ENCODE assay signal across 12 cellular contexts in genomic region chrX:19579485-19579884, GRCh38.
DNase-seq lines count a peak whose midpoint lies in the region; ATAC-seq, FAIRE-seq and TF ChIP-seq lines count a peak whose summit lies in the region.
"Had no signal": no experiment of that assay in that cellular context is flagged by ENCODE, and none has a peak within 500 bp of the region (broad histone marks: within the 10 kb centered on the region; RNA-seq: fewer than 3 reads in every experiment).

No MANE protein-coding gene starts in this region.

- no peaks in the 10 kb centered on the region for H3K4me1 ChIP-seq in K562 (replicated peaks in 1 of 2; ENCODE audit: control insufficient read depth in 2 of 2, insufficient read depth in 2 of 2, low read length in 2 of 2)
- peaks cover 2% of the 10 kb centered on the region for H3K4me1 ChIP-seq in mesenchymal stem cell (ENCODE audit: control insufficient read depth, insufficient read depth, low read depth, low read length)
- H3K4me1 ChIP-seq: testis had no signal

- H2BK5ac ChIP-seq in mesenchymal stem cell (ENCODE audit: low read depth, low read length, poor library complexity, severe bottlenecking), result no peak overlapping the region

- H2BK120ac ChIP-seq in mesenchymal stem cell (ENCODE audit: low read depth, low read length), result no peak overlapping the region

- H3K4ac ChIP-seq in mesenchymal stem cell (ENCODE audit: low read depth in 1 of 2, low read length in 2 of 2), result no peak overlapping the region

- DNase-seq in activated CD4-positive, alpha-beta memory T cell treated with anti-CD3 and anti-CD28 coated beads for 36 hours, result peak; percentile 22
- DNase-seq in activated CD4-positive, alpha-beta memory T cell treated with anti-CD3 and anti-CD28 coated beads, Interleukin-2, amount 10 ng/mL, durations not matched to agents 7 days and 5 days, result no peak
- DNase-seq in HK-2 (ENCODE audit: unreplicated experiment) (peak; percentile 37), K562 (ENCODE audit: extremely low read depth in 1 of 4, low spot score in 3 of 4) (peak in 1 of 4 experiments; percentile 2), mesenchymal stem cell (peak; percentile 54), NCI-H69 (lab: John Stamatoyannopoulos, UW) (no peak), GF-D8 (lab: John Stamatoyannopoulos, UW) (no peak)
- DNase-seq: NCI-H1930 had no signal

- no peak overlapping the region for H3K9ac ChIP-seq in K562 (ENCODE audit: insufficient read depth in 1 of 2, low read depth in 2 of 2, low read length in 2 of 2)
- H3K9ac ChIP-seq in mesenchymal stem cell (ENCODE audit: low read length), result no peak overlapping the region

- H3K27me3 ChIP-seq in K562 (ENCODE audit: control insufficient read depth in 2 of 2, insufficient read depth in 2 of 2, low read length in 2 of 2) (no peaks in the 10 kb centered on the region), mesenchymal stem cell (ENCODE audit: control insufficient read depth in 1 of 2, insufficient read depth in 1 of 2, low read length in 2 of 2) (no peaks in the 10 kb centered on the region)
- H3K27me3 ChIP-seq: testis had no signal

- H3K36me3 Mint-ChIP-seq in activated CD4-positive, alpha-beta memory T cell treated with anti-CD3 and anti-CD28 coated beads for 36 hours, result peaks cover 13% of the 10 kb centered on the region
- H3K36me3 Mint-ChIP-seq in activated CD4-positive, alpha-beta memory T cell treated with anti-CD3 and anti-CD28 coated beads, Interleukin-2, amount 10 ng/mL, durations not matched to agents 7 days and 5 days (ENCODE audit: low read depth), result peaks cover 33% of the 10 kb centered on the region

- H3K36me3 ChIP-seq in K562 (ENCODE audit: control insufficient read depth, insufficient read depth, low read length), result no peaks in the 10 kb centered on the region
- peaks cover 0 to 3% of the 10 kb centered on the region in 2 experiments for H3K36me3 ChIP-seq in mesenchymal stem cell (ENCODE audit: control insufficient read depth in 1 of 2, insufficient read depth in 2 of 2, low read depth in 1 of 2, low read length in 2 of 2)

- H4K20me1 ChIP-seq in K562 (replicated peaks; ENCODE audit: control insufficient read depth, insufficient read depth, low read length), result no peaks in the 10 kb centered on the region

- H3K9me1 ChIP-seq in K562 (ENCODE audit: control insufficient read depth, insufficient read depth, low read length), result no peaks in the 10 kb centered on the region

- TF ChIP-seq RAD21 in K562 (CRISPR knock-in tag; conservative IDR thresholded peaks at IDR 0.05 in 1 of 2, IDR thresholded peaks at IDR 0.05 in 1 of 2), result no peak

- no peak for ATAC-seq in K562
- ATAC-seq in HG02840 (IDR thresholded peaks at IDR 0.05; ENCODE audit: low FRiP score, unreplicated experiment), result no peak
- ATAC-seq: GM23338, HepG2 had no signal

- CTCF ChIA-PET in activated CD4-positive, alpha-beta memory T cell treated with anti-CD3 and anti-CD28 coated beads for 36 hours (lab: Charles Lee), result no interaction called here
- CTCF ChIA-PET in activated CD4-positive, alpha-beta memory T cell treated with anti-CD3 and anti-CD28 coated beads, Interleukin-2, amount 10 ng/mL, durations not matched to agents 7 days and 5 days (lab: Charles Lee), result no interaction called here
- CTCF ChIA-PET in K562 (lab: Yijun Ruan, JAX; ENCODE audit: low intra/inter-chr PET ratio), result no interaction called here

- H3K4me3 ChIP-seq in K562 (no peak overlapping the region), mesenchymal stem cell (ENCODE audit: insufficient read depth in 1 of 2, low read depth in 1 of 2, low read length in 2 of 2) (no peak overlapping the region)
- H3K4me3 ChIP-seq: GM23338, testis had no signal

- no peak for TF ChIP-seq CTCF in K562 (IDR thresholded peaks at IDR 0.05 in 2 of 3, conservative IDR thresholded peaks at IDR 0.05 in 1 of 3; ENCODE audit: insufficient read depth in 2 of 3, low read depth in 1 of 3, low read length in 3 of 3)

- H4K8ac ChIP-seq in mesenchymal stem cell (ENCODE audit: low read length), result no peak overlapping the region

- no peaks in the 10 kb centered on the region for H3K79me2 ChIP-seq in K562 (ENCODE audit: control insufficient read depth, insufficient read depth, low read length)

- intact Hi-C loops in activated CD4-positive, alpha-beta memory T cell treated with anti-CD3 and anti-CD28 coated beads for 36 hours (cut with micrococcal nuclease), result loop anchor here (1.0 kb wide), 1 partner anchor 30 kb away; no protein-coding TSS in a partner anchor
- intact Hi-C loops in K562 (cut with micrococcal nuclease), result no loop called here

- POLR2A ChIA-PET in activated CD4-positive, alpha-beta memory T cell treated with anti-CD3 and anti-CD28 coated beads for 36 hours (lab: Charles Lee), result no interaction called here
- POLR2A ChIA-PET in activated CD4-positive, alpha-beta memory T cell treated with anti-CD3 and anti-CD28 coated beads, Interleukin-2, amount 10 ng/mL, durations not matched to agents 7 days and 5 days (lab: Charles Lee), result no interaction called here
- POLR2A ChIA-PET in K562 (lab: Yijun Ruan, JAX), result no interaction called here

- no peak overlapping the region for H3K4me3 Mint-ChIP-seq in activated CD4-positive, alpha-beta memory T cell treated with anti-CD3 and anti-CD28 coated beads for 36 hours
- no peak overlapping the region for H3K4me3 Mint-ChIP-seq in activated CD4-positive, alpha-beta memory T cell treated with anti-CD3 and anti-CD28 coated beads, Interleukin-2, amount 10 ng/mL, durations not matched to agents 7 days and 5 days
- H3K4me3 Mint-ChIP-seq: GM23338 had no signal

- H2AFZ ChIP-seq in K562 (ENCODE audit: low read depth, low read length), result no peak overlapping the region
- H2AFZ ChIP-seq in mesenchymal stem cell (ENCODE audit: low read depth, low read length), result no peak overlapping the region
- H2AFZ ChIP-seq: GM23338 had no signal

- H3K27ac Mint-ChIP-seq in activated CD4-positive, alpha-beta memory T cell treated with anti-CD3 and anti-CD28 coated beads for 36 hours, result peak overlapping the region; percentile 65
- H3K27ac Mint-ChIP-seq in activated CD4-positive, alpha-beta memory T cell treated with anti-CD3 and anti-CD28 coated beads, Interleukin-2, amount 10 ng/mL, durations not matched to agents 7 days and 5 days, result no peak overlapping the region
- H3K27ac Mint-ChIP-seq: GM23338 had no signal

- no peak overlapping the region for H4K91ac ChIP-seq in mesenchymal stem cell (ENCODE audit: low read length)

- H3K23ac ChIP-seq in mesenchymal stem cell (ENCODE audit: low read length in 2 of 2), result no peak overlapping the region

- H3K9me3 ChIP-seq in K562 (replicated peaks; ENCODE audit: control insufficient read depth, insufficient read depth, low read depth, low read length), result no peaks in the 10 kb centered on the region
- no peaks in the 10 kb centered on the region for H3K9me3 ChIP-seq in mesenchymal stem cell (ENCODE audit: control insufficient read depth, low read length)
- H3K9me3 ChIP-seq: testis had no signal

- no peak overlapping the region for H3K14ac ChIP-seq in mesenchymal stem cell (ENCODE audit: low read length in 2 of 2)

- no peaks in the 10 kb centered on the region for H3K9me3 Mint-ChIP-seq in activated CD4-positive, alpha-beta memory T cell treated with anti-CD3 and anti-CD28 coated beads for 36 hours
- no peaks in the 10 kb centered on the region for H3K9me3 Mint-ChIP-seq in activated CD4-positive, alpha-beta memory T cell treated with anti-CD3 and anti-CD28 coated beads, Interleukin-2, amount 10 ng/mL, durations not matched to agents 7 days and 5 days
- H3K9me3 Mint-ChIP-seq: GM23338 had no signal

- peaks cover 27% of the 10 kb centered on the region for H3K4me1 Mint-ChIP-seq in activated CD4-positive, alpha-beta memory T cell treated with anti-CD3 and anti-CD28 coated beads for 36 hours (ENCODE audit: low read depth)
- no peaks in the 10 kb centered on the region for H3K4me1 Mint-ChIP-seq in activated CD4-positive, alpha-beta memory T cell treated with anti-CD3 and anti-CD28 coated beads, Interleukin-2, amount 10 ng/mL, durations not matched to agents 7 days and 5 days

- H3K27me3 Mint-ChIP-seq in activated CD4-positive, alpha-beta memory T cell treated with anti-CD3 and anti-CD28 coated beads for 36 hours, result no peaks in the 10 kb centered on the region
- no peaks in the 10 kb centered on the region for H3K27me3 Mint-ChIP-seq in activated CD4-positive, alpha-beta memory T cell treated with anti-CD3 and anti-CD28 coated beads, Interleukin-2, amount 10 ng/mL, durations not matched to agents 7 days and 5 days

- H3K4me2 ChIP-seq in K562 (ENCODE audit: insufficient read depth, low read length) (no peak overlapping the region), mesenchymal stem cell (ENCODE audit: low read length, poor library complexity, severe bottlenecking) (no peak overlapping the region)
- H3K4me2 ChIP-seq: GM23338 had no signal

- no peak overlapping the region for H2AK5ac ChIP-seq in mesenchymal stem cell (ENCODE audit: low read length, severe bottlenecking)

- H3K18ac ChIP-seq in mesenchymal stem cell (ENCODE audit: low read depth in 1 of 2, low read length in 2 of 2), result no peak overlapping the region

- H3K27ac ChIP-seq in K562 (ENCODE audit: extremely low read depth, low read depth, low read length) (no peak overlapping the region), mesenchymal stem cell (ENCODE audit: low read length, poor library complexity, severe bottlenecking) (no peak overlapping the region)
- H3K27ac ChIP-seq: testis had no signal

- no peak overlapping the region for H2BK12ac ChIP-seq in mesenchymal stem cell (ENCODE audit: low read length in 2 of 2)

- no peak for TF ChIP-seq POLR2A in K562 (conservative IDR thresholded peaks at IDR 0.05)

- BruUV-seq in K562 (replicated peaks; lab: Mats Ljungman, UMichigan), result no TSS peak

- no peak overlapping the region for H2BK15ac ChIP-seq in mesenchymal stem cell (ENCODE audit: low read depth, poor library complexity, severe bottlenecking)

- no peak for TF ChIP-seq EP300 in K562 (IDR thresholded peaks at IDR 0.05; ENCODE audit: low read length)

- WGBS in K562 (ENCODE audit: insufficient coverage, low coverage, missing lambda C conversion rate), result 4% methylated on average over 2 of the region's 2 CpGs
- 45% methylated on average over 2 of the region's 2 CpGs for WGBS in mesenchymal stem cell

- no peak for FAIRE-seq in K562 (lab: Jason Lieb, UNC)
- FAIRE-seq: HepG2 had no signal

- H3K79me1 ChIP-seq in mesenchymal stem cell (replicated peaks; ENCODE audit: low read length, poor library complexity, severe bottlenecking), result peaks cover 5% of the 10 kb centered on the region

- in situ Hi-C loops in K562 (cut with MboI), result no loop called here

TF ChIP-seq in K562, 482 proteins besides CTCF, POLR2A, EP300 and RAD21 (continues in another document):
- TF ChIP-seq SMARCA4 (IDR thresholded peaks at IDR 0.05) (no peak), ZNF707 (CRISPR knock-in tag; conservative IDR thresholded peaks at IDR 0.05) (no peak)

Comparison
In these comparisons a context has a peak if more than half of its experiments do, and no peak if none do; other contexts are left out.
1. DNase-seq: peak in activated CD4-positive, alpha-beta memory T cell treated with anti-CD3 and anti-CD28 coated beads for 36 hours (single experiment), HK-2 (single experiment) and mesenchymal stem cell (single experiment); none in activated CD4-positive, alpha-beta memory T cell treated with anti-CD3 and anti-CD28 coated beads, Interleukin-2, amount 10 ng/mL, durations not matched to agents 7 days and 5 days (single experiment), NCI-H69 (single experiment) and GF-D8 (single experiment).